Comparison of ENCODE assay signal across 1 cellular context in the genomic region with DNA sequence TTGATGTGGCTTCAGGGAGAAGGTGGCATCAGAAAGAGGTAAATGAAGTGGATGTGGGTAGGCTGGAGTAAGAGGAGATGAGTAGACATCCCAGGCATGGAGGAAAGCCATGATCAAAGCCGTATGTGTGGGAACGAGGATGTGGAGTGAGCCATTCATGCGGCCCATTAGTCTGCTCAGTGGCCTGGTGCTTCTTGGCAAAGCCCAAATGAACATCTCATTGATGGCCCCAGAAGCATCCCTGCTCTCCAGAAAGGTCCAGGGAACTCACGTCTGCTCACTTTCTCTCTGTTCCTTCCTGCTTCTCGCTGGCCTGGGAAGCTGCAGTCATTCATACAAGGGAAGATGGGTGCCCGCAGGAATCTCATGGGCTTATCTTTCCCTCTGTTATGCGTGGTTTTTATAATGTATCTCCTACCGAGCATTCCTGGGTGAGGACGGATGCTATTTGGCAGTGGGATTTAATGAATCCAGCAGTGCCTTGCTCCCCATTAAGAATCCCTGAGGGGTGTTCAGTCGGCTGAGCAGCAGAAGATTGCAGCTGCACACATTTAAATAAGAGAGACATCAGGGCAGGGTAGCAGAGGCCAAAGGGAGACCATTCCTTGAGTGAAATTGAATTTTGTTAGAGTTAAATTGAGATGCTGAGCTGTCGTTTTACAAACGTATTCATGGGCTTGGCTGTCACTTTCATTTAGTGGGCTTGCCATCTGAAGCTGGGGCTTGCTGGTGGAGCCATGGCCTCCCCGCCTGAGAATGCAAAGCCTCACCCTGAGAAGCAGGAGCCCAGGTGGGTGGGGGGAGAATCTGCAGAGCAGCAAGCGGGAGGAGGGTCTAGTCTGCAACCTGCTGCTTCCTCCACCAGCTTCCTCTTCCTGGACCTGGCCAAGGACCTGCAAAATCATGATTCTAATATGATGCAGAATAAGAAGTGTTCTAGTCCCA.
TF ChIP-seq lines count a peak whose summit lies in the region.

No MANE protein-coding gene starts in this region.

TF ChIP-seq in WTC11, 78 proteins besides CTCF, POLR2A, EP300 and RAD21 (continued from another document):
- TF ChIP-seq, protein P1, sequence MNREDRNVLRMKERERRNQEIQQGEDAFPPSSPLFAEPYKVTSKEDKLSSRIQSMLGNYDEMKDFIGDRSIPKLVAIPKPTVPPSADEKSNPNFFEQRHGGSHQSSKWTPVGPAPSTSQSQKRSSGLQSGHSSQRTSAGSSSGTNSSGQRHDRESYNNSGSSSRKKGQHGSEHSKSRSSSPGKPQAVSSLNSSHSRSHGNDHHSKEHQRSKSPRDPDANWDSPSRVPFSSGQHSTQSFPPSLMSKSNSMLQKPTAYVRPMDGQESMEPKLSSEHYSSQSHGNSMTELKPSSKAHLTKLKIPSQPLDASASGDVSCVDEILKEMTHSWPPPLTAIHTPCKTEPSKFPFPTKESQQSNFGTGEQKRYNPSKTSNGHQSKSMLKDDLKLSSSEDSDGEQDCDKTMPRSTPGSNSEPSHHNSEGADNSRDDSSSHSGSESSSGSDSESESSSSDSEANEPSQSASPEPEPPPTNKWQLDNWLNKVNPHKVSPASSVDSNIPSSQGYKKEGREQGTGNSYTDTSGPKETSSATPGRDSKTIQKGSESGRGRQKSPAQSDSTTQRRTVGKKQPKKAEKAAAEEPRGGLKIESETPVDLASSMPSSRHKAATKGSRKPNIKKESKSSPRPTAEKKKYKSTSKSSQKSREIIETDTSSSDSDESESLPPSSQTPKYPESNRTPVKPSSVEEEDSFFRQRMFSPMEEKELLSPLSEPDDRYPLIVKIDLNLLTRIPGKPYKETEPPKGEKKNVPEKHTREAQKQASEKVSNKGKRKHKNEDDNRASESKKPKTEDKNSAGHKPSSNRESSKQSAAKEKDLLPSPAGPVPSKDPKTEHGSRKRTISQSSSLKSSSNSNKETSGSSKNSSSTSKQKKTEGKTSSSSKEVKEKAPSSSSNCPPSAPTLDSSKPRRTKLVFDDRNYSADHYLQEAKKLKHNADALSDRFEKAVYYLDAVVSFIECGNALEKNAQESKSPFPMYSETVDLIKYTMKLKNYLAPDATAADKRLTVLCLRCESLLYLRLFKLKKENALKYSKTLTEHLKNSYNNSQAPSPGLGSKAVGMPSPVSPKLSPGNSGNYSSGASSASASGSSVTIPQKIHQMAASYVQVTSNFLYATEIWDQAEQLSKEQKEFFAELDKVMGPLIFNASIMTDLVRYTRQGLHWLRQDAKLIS (CRISPR knock-in tag; IDR thresholded peaks at IDR 0.05; ENCODE audit: borderline replicate concordance) = no peak
- no peak for TF ChIP-seq ZNF416 (CRISPR knock-in tag; IDR thresholded peaks at IDR 0.05)
- no peak for TF ChIP-seq RORB (CRISPR knock-in tag; IDR thresholded peaks at IDR 0.05)
- TF ChIP-seq, protein P2, sequence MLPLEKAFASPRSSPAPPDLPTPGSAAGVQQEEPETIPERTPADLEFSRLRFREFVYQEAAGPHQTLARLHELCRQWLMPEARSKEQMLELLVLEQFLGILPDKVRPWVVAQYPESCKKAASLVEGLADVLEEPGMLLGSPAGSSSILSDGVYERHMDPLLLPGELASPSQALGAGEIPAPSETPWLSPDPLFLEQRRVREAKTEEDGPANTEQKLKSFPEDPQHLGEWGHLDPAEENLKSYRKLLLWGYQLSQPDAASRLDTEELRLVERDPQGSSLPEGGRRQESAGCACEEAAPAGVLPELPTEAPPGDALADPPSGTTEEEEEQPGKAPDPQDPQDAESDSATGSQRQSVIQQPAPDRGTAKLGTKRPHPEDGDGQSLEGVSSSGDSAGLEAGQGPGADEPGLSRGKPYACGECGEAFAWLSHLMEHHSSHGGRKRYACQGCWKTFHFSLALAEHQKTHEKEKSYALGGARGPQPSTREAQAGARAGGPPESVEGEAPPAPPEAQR (CRISPR knock-in tag; IDR thresholded peaks at IDR 0.05) = no peak
- TF ChIP-seq IRF2 (CRISPR knock-in tag; IDR thresholded peaks at IDR 0.05; ENCODE audit: borderline replicate concordance, low read depth) = no peak
